In genomic region chr15:93228546-93228945, GRCh38 we compare ENCODE assay signal across 37 cellular contexts.
"Had no signal": no experiment of that assay in that cellular context is flagged by ENCODE, and none has a peak within 500 bp of the region (broad histone marks: within the 10 kb centered on the region; RNA-seq: fewer than 3 reads in every experiment).

No MANE protein-coding gene starts in this region.

- H3K9me3 Mint-ChIP-seq: activated naive CD4-positive, alpha-beta T cell treated with anti-CD3 and anti-CD28 coated beads for 36 hours; activated naive CD4-positive, alpha-beta T cell treated with anti-CD3 and anti-CD28 coated beads, Interleukin-2, amount 10 ng/mL, durations not matched to agents 7 days and 5 days; activated naive CD4-positive, alpha-beta T cell treated with anti-CD3 and anti-CD28 coated beads, Interleukin-2, amount 50 U/mL, for 24 hours; activated naive CD4-positive, alpha-beta T cell treated with anti-CD3 and anti-CD28 coated beads, Interleukin-2, amount 50 U/mL, for 72 hours; activated naive CD8-positive, alpha-beta T cell treated with anti-CD3 and anti-CD28 coated beads for 36 hours; activated naive CD8-positive, alpha-beta T cell treated with anti-CD3 and anti-CD28 coated beads, Interleukin-2, amount 10 ng/mL, durations not matched to agents 7 days and 5 days; activated naive CD8-positive, alpha-beta T cell treated with anti-CD3 and anti-CD28 coated beads, Interleukin-2, amount 50 U/mL, for 24 hours; activated T-cell treated with anti-CD3 and anti-CD28 coated beads, Interleukin-2, amount 50 U/mL, for 24 hours; activated T-cell treated with anti-CD3 and anti-CD28 coated beads, Interleukin-2, amount 50 U/mL, for 4 hours; activated T-cell treated with anti-CD3 and anti-CD28 coated beads, Interleukin-2, amount 50 U/mL, for 72 hours; activated T-helper 1 cell treated with anti-CD3 and anti-CD28 coated beads, Interleukin-12 subunit alpha, Interleukin-12 subunit beta, Interleukin-2, Interleukin-4 antibody, amounts not matched to agents 30 ng/mL and 10 ng/mL and 1 ng/mL, durations not matched to agents 14 hours and 24 hours and 36 hours; activated T-helper 2 cell treated with anti-CD3 and anti-CD28 coated beads, Interferon-gamma antibody, Interleukin-2, Interleukin-4, amounts not matched to agents 10 μg/mL and 5 μg/mL and 100 μg/mL, durations not matched to agents 14 hours and 24 hours and 36 hours; central memory CD8-positive, alpha-beta T cell had no signal

- H3K4me1 ChIP-seq: adrenal gland, ascending aorta, body of pancreas, breast epithelium had no signal

- H3K4me3 Mint-ChIP-seq: activated naive CD4-positive, alpha-beta T cell treated with anti-CD3 and anti-CD28 coated beads for 36 hours; activated naive CD4-positive, alpha-beta T cell treated with anti-CD3 and anti-CD28 coated beads, Interleukin-2, amount 10 ng/mL, durations not matched to agents 7 days and 5 days; activated naive CD4-positive, alpha-beta T cell treated with anti-CD3 and anti-CD28 coated beads, Interleukin-2, amount 50 U/mL, for 24 hours; activated naive CD8-positive, alpha-beta T cell; activated naive CD8-positive, alpha-beta T cell treated with anti-CD3 and anti-CD28 coated beads for 36 hours; activated naive CD8-positive, alpha-beta T cell treated with anti-CD3 and anti-CD28 coated beads, Interleukin-2, amount 10 ng/mL, durations not matched to agents 7 days and 5 days; activated naive CD8-positive, alpha-beta T cell treated with anti-CD3 and anti-CD28 coated beads, Interleukin-2, amount 50 U/mL, for 24 hours; activated T-cell treated with anti-CD3 and anti-CD28 coated beads, Interleukin-2, amount 50 U/mL, for 24 hours; activated T-cell treated with anti-CD3 and anti-CD28 coated beads, Interleukin-2, amount 50 U/mL, for 4 hours; activated T-cell treated with anti-CD3 and anti-CD28 coated beads, Interleukin-2, amount 50 U/mL, for 72 hours; activated T-helper 1 cell treated with anti-CD3 and anti-CD28 coated beads, Interleukin-12 subunit alpha, Interleukin-12 subunit beta, Interleukin-2, Interleukin-4 antibody, amounts not matched to agents 30 ng/mL and 10 ng/mL and 1 ng/mL, durations not matched to agents 14 hours and 24 hours and 36 hours; brain; central memory CD8-positive, alpha-beta T cell had no signal

- H3K27ac ChIP-seq: adrenal gland, ascending aorta, body of pancreas, brain microvascular endothelial cell, breast epithelium, cardiac muscle cell had no signal

- ATAC-seq: activated naive CD4-positive, alpha-beta T cell treated with anti-CD3 and anti-CD28 coated beads, Interleukin-2, amount 50 U/mL, for 72 hours; activated naive CD8-positive, alpha-beta T cell treated with anti-CD3 and anti-CD28 coated beads, Interleukin-2, amount 50 U/mL, for 24 hours; activated T-cell treated with anti-CD3 and anti-CD28 coated beads, Interleukin-2, amount 50 U/mL, for 4 hours; activated T-cell treated with anti-CD3 and anti-CD28 coated beads, Interleukin-2, amount 50 U/mL, for 72 hours; body of pancreas had no signal

- H3K36me3 ChIP-seq: adrenal gland, ascending aorta, brain microvascular endothelial cell, breast epithelium, cardiac muscle cell had no signal

- H3K36me3 Mint-ChIP-seq: activated naive CD4-positive, alpha-beta T cell treated with anti-CD3 and anti-CD28 coated beads, Interleukin-2, amount 10 ng/mL, durations not matched to agents 7 days and 5 days; activated naive CD4-positive, alpha-beta T cell treated with anti-CD3 and anti-CD28 coated beads, Interleukin-2, amount 50 U/mL, for 24 hours; activated naive CD4-positive, alpha-beta T cell treated with anti-CD3 and anti-CD28 coated beads, Interleukin-2, amount 50 U/mL, for 72 hours; activated naive CD8-positive, alpha-beta T cell; activated naive CD8-positive, alpha-beta T cell treated with anti-CD3 and anti-CD28 coated beads for 36 hours; activated naive CD8-positive, alpha-beta T cell treated with anti-CD3 and anti-CD28 coated beads, Interleukin-2, amount 10 ng/mL, durations not matched to agents 7 days and 5 days had no signal

- H3K9me3 ChIP-seq: adrenal gland, ascending aorta, body of pancreas, breast epithelium had no signal

- H3K4me1 Mint-ChIP-seq: activated naive CD4-positive, alpha-beta T cell treated with anti-CD3 and anti-CD28 coated beads, Interleukin-2, amount 50 U/mL, for 24 hours; brain had no signal

- H3K27me3 Mint-ChIP-seq: brain had no signal

- H3K27ac Mint-ChIP-seq: activated naive CD4-positive, alpha-beta T cell treated with anti-CD3 and anti-CD28 coated beads for 36 hours; activated naive CD4-positive, alpha-beta T cell treated with anti-CD3 and anti-CD28 coated beads, Interleukin-2, amount 10 ng/mL, durations not matched to agents 7 days and 5 days; activated naive CD4-positive, alpha-beta T cell treated with anti-CD3 and anti-CD28 coated beads, Interleukin-2, amount 50 U/mL, for 24 hours; activated naive CD4-positive, alpha-beta T cell treated with anti-CD3 and anti-CD28 coated beads, Interleukin-2, amount 50 U/mL, for 72 hours; activated naive CD8-positive, alpha-beta T cell; activated naive CD8-positive, alpha-beta T cell treated with anti-CD3 and anti-CD28 coated beads for 36 hours; activated naive CD8-positive, alpha-beta T cell treated with anti-CD3 and anti-CD28 coated beads, Interleukin-2, amount 10 ng/mL, durations not matched to agents 7 days and 5 days; activated naive CD8-positive, alpha-beta T cell treated with anti-CD3 and anti-CD28 coated beads, Interleukin-2, amount 50 U/mL, for 24 hours; activated T-cell treated with anti-CD3 and anti-CD28 coated beads, Interleukin-2, amount 50 U/mL, for 24 hours; activated T-cell treated with anti-CD3 and anti-CD28 coated beads, Interleukin-2, amount 50 U/mL, for 72 hours; activated T-helper 1 cell treated with anti-CD3 and anti-CD28 coated beads, Interleukin-12 subunit alpha, Interleukin-12 subunit beta, Interleukin-2, Interleukin-4 antibody, amounts not matched to agents 30 ng/mL and 10 ng/mL and 1 ng/mL, durations not matched to agents 14 hours and 24 hours and 36 hours; activated T-helper 2 cell treated with anti-CD3 and anti-CD28 coated beads, Interferon-gamma antibody, Interleukin-2, Interleukin-4, amounts not matched to agents 10 μg/mL and 5 μg/mL and 100 μg/mL, durations not matched to agents 14 hours and 24 hours and 36 hours; brain had no signal

- DNase-seq: activated effector memory CD4-positive, alpha-beta T cell treated with anti-CD3 and anti-CD28 coated beads, Interleukin-2, amount 50 U/mL, for 16 hours; activated effector memory CD4-positive, alpha-beta T cell treated with Interleukin-2 at 50 U/mL for 16 hours; activated gamma-delta T cell; activated gamma-delta T cell treated with Interleukin-2 at 50 U/mL for 16 hours; activated naive CD4-positive, alpha-beta T cell; activated naive CD4-positive, alpha-beta T cell treated with anti-CD3 and anti-CD28 coated beads for 36 hours; activated naive CD4-positive, alpha-beta T cell treated with anti-CD3 and anti-CD28 coated beads, Interleukin-2, amount 10 ng/mL, durations not matched to agents 7 days and 5 days; activated naive CD4-positive, alpha-beta T cell treated with anti-CD3 and anti-CD28 coated beads, Interleukin-2, amount 50 U/mL, for 16 hours; activated naive CD4-positive, alpha-beta T cell treated with Interleukin-2 at 50 U/mL for 16 hours; activated naive CD8-positive, alpha-beta T cell treated with anti-CD3 and anti-CD28 coated beads for 36 hours; activated naive CD8-positive, alpha-beta T cell treated with anti-CD3 and anti-CD28 coated beads, Interleukin-2, amount 10 ng/mL, durations not matched to agents 7 days and 5 days; activated naive CD8-positive, alpha-beta T cell treated with anti-CD3 and anti-CD28 coated beads, Interleukin-2, amount 50 U/mL, for 24 hours; activated T-cell treated with anti-CD3 and anti-CD28 coated beads, Interleukin-2, amount 50 U/mL, for 1 hour; activated T-cell treated with anti-CD3 and anti-CD28 coated beads, Interleukin-2, amount 50 U/mL, for 24 hours; activated T-cell treated with anti-CD3 and anti-CD28 coated beads, Interleukin-2, amount 50 U/mL, for 4 hours; activated T-cell treated with anti-CD3 and anti-CD28 coated beads, Interleukin-2, amount 50 U/mL, for 48 hours; activated T-cell treated with anti-CD3 and anti-CD28 coated beads, Interleukin-2, amount 50 U/mL, for 72 hours; adrenal gland; amniotic stem cell; amygdala; anterior cingulate cortex; aorta; body of pancreas; brain microvascular endothelial cell; caudate nucleus; central memory CD4-positive, alpha-beta T cell; cerebellar nuclear complex had no signal

- H3K4me3 ChIP-seq: adrenal gland, ascending aorta, body of pancreas, breast epithelium, cardiac muscle cell had no signal

- H3K27me3 ChIP-seq: adrenal gland, ascending aorta, body of pancreas, brain microvascular endothelial cell, breast epithelium, cardiac muscle cell had no signal
